11 cellular contexts compared by ENCODE assay signal in the genomic region with DNA sequence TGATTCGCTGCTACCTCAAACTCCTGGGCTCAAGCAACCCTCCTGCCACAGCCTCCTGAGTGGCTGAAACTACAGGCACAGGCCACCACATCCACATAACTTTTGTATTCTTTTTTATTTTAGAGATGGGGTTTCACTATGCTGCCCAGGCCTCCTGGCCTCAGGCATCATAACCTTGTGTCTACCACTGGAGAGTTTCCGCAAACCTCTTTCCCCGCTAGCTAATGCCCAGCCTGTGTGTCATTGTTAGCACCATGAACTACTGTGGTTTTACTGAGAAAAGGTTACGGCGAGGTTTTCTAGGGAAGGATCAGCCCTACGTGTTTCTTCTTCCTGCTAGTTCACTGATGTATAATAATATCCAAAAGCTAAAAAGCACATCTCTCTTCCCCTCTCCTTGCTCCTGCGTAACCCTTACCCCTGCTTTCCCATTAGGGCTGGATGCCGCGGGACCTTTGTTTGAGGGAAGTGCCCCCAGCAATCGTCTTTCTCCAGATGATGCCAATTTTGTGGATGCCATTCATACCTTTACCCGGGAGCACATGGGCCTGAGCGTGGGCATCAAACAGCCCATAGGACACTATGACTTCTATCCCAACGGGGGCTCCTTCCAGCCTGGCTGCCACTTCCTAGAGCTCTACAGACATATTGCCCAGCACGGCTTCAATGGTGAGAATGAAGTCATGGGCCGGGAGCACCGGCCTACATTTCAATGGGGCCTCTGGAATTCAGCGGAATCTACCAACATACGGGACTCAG.
A peak's percentile ranks its signal among the peaks of the same experiment; 100 is the strongest.
DNase-seq lines count a peak whose midpoint lies in the region; ATAC-seq and TF ChIP-seq lines count a peak whose summit lies in the region.
"Had no signal": no experiment of that assay in that cellular context is flagged by ENCODE, and none has a peak within 500 bp of the region (broad histone marks: within the 10 kb centered on the region; RNA-seq: fewer than 3 reads in every experiment).

No MANE protein-coding gene starts in this region.

- peak overlapping the region in 9 of 10 donors; percentile 21 to 89 (median 59) for H3K27ac Mint-ChIP-seq in naive thymus-derived CD8-positive, alpha-beta T cell
- H3K27ac Mint-ChIP-seq: progenitor cell of endocrine pancreas had no signal

- H3K9ac ChIP-seq in BLaER1 = no peak overlapping the region

- peak in 1 of 2 donors; percentile 35 for ATAC-seq in naive thymus-derived CD8-positive, alpha-beta T cell
- no peak for ATAC-seq in HG03175 (IDR thresholded peaks at IDR 0.05; ENCODE audit: unreplicated experiment)
- ATAC-seq: left lung had no signal

- H3K4me3 ChIP-seq in BLaER1 (no peak overlapping the region), hepatocyte (no peak overlapping the region)
- H3K4me3 ChIP-seq: left lung had no signal

- peaks cover 0 to 26% (median 9%) of the 10 kb centered on the region in 4 donors for H3K4me1 Mint-ChIP-seq in naive thymus-derived CD8-positive, alpha-beta T cell

- POLR2A ChIA-PET in naive thymus-derived CD8-positive, alpha-beta T cell (lab: Charles Lee) = interaction anchor here (0.6 kb wide), 1 partner anchor 92 kb away, joined by 3 read pairs; no protein-coding TSS in a partner anchor

- TF ChIP-seq CTCF in hepatocyte (IDR thresholded peaks at IDR 0.05; ENCODE audit: poor library complexity) = no peak

- H2AFZ ChIP-seq in hepatocyte = no peak overlapping the region

- H3K79me2 ChIP-seq in hepatocyte = no peaks in the 10 kb centered on the region

- peaks cover 19% of the 10 kb centered on the region for H3K36me3 ChIP-seq in BLaER1
- H3K36me3 ChIP-seq in KOPT-K1 (ENCODE audit: insufficient read depth, low read length) = no peaks in the 10 kb centered on the region
- no peaks in the 10 kb centered on the region for H3K36me3 ChIP-seq in hepatocyte (replicated peaks; ENCODE audit: insufficient read depth, low read depth)
- H3K36me3 ChIP-seq: left lung had no signal

- no peaks in the 10 kb centered on the region for H3K27me3 Mint-ChIP-seq in naive thymus-derived CD8-positive, alpha-beta T cell

- H3K4me1 ChIP-seq in BLaER1 = peaks cover 53% of the 10 kb centered on the region
- peaks cover 12% of the 10 kb centered on the region for H3K4me1 ChIP-seq in hepatocyte (ENCODE audit: insufficient read depth)
- H3K4me1 ChIP-seq: left lung had no signal

- H3K4me2 ChIP-seq in BLaER1 (no peak overlapping the region), hepatocyte (no peak overlapping the region)

- no peaks in the 10 kb centered on the region for H3K9me3 Mint-ChIP-seq in naive thymus-derived CD8-positive, alpha-beta T cell

- DNase-seq in activated T-helper 1 cell treated with Interleukin-2 at 50 U/mL for 16 hours (ENCODE audit: low read depth) (peak; percentile 2), medulla oblongata (ENCODE audit: extremely low spot score) (no peak), COLO829 (ENCODE audit: low spot score) (no peak), hepatocyte (ENCODE audit: low spot score) (no peak)
- peak in 1 of 10 donors; percentile 6 for DNase-seq in naive thymus-derived CD8-positive, alpha-beta T cell
- DNase-seq: left lung, T1000 had no signal

- H4K20me1 ChIP-seq in BLaER1 (no peaks in the 10 kb centered on the region), hepatocyte (ENCODE audit: insufficient read depth, poor library complexity, severe bottlenecking) (no peaks in the 10 kb centered on the region)

- H3K4me3 Mint-ChIP-seq in naive thymus-derived CD8-positive, alpha-beta T cell = peak overlapping the region in 3 of 10 donors; percentile 16 to 57 (median 17)

- peak overlapping the region; percentile 23; the same call in 1 of the 2 replicates for H3K27ac ChIP-seq in BLaER1
- H3K27ac ChIP-seq in KOPT-K1 (ENCODE audit: low read depth, low read length, poor library complexity, severe bottlenecking) = peak overlapping the region; percentile 95
- H3K27ac ChIP-seq in hepatocyte = no peak overlapping the region
- H3K27ac ChIP-seq: left lung had no signal

- H3K27me3 ChIP-seq in BLaER1 (no peaks in the 10 kb centered on the region), hepatocyte (no peaks in the 10 kb centered on the region)
- H3K27me3 ChIP-seq: left lung had no signal

- H3K36me3 Mint-ChIP-seq in naive thymus-derived CD8-positive, alpha-beta T cell = peaks cover 0 to 5% (median 0%) of the 10 kb centered on the region in 3 donors

- H3K9me3 ChIP-seq in BLaER1 (peaks cover 28% of the 10 kb centered on the region), KOPT-K1 (ENCODE audit: insufficient read depth, low read length, poor library complexity, severe bottlenecking) (no peaks in the 10 kb centered on the region), hepatocyte (ENCODE audit: low read depth) (no peaks in the 10 kb centered on the region)
- H3K9me3 ChIP-seq: left lung had no signal

- 96% methylated on average over 18 of the region's 18 CpGs for WGBS in hepatocyte (ENCODE audit: low lambda C conversion rate, missing lambda C conversion rate)

- no peaks in the 10 kb centered on the region for H3K9me2 ChIP-seq in hepatocyte (replicated peaks; ENCODE audit: insufficient read depth)
